ENCODE assay signal across 7 cellular contexts in genomic region chr21:37564924-37565529, GRCh38.
DNase-seq lines count a peak whose midpoint lies in the region; ATAC-seq and TF ChIP-seq lines count a peak whose summit lies in the region.

No MANE protein-coding gene starts in this region.

- H3K27ac ChIP-seq in PC-9 = peak overlapping the region; percentile 99
- peak overlapping the region; percentile 95 to 97 for H3K27ac ChIP-seq in esophagus (ENCODE audit: low read depth in 2 of 2, low read length in 1 of 2)
- H3K27ac ChIP-seq in gastrocnemius medialis = peak overlapping the region; percentile 94 to 98 (median 98)

- H2AFZ ChIP-seq in PC-9 = peak overlapping the region; percentile 97

- H3K79me2 ChIP-seq in PC-9 (ENCODE audit: low read depth) = peaks cover 6% of the 10 kb centered on the region; the same call in 1 of the 2 replicates

- H3K4me2 ChIP-seq in PC-9 = peak overlapping the region; percentile 95

- TF ChIP-seq POLR2A in gastrocnemius medialis (IDR thresholded peaks at IDR 0.05) = no peak

- TSS peak; percentile 75 for BruUV-seq in PC-9 (replicated peaks; lab: Mats Ljungman, UMichigan)

- WGBS in esophagus, 2 donors = 80 to 81% methylated on average over 12 of the region's 12 CpGs

- ATAC-seq in gastrocnemius medialis (peak; percentile 6 to 27), HG03095 (IDR thresholded peaks at IDR 0.05; ENCODE audit: unreplicated experiment) (no peak), HG02852 (IDR thresholded peaks at IDR 0.05; ENCODE audit: unreplicated experiment) (no peak), HG02623 (IDR thresholded peaks at IDR 0.05; ENCODE audit: unreplicated experiment) (no peak)

- POLR2A ChIA-PET in HEK293T (lab: Yijun Ruan, JAX) = interaction anchor here (1.1 to 2.7 kb wide), 5 partner anchors 10 to 90 kb away, joined by 3 to 30 read pairs (median 12); no protein-coding TSS in a partner anchor
- POLR2A ChIA-PET in PC-9 (lab: Charles Lee; ENCODE audit: unreplicated experiment) = interaction anchor here (0.5 to 0.6 kb wide), 3 partner anchors 90 to 1337 kb away, joined by 3 read pairs; no protein-coding TSS in a partner anchor

- H4K20me1 ChIP-seq in PC-9 (ENCODE audit: insufficient read depth) = no peaks in the 10 kb centered on the region

- H3K9me2 ChIP-seq in PC-9 (ENCODE audit: insufficient read depth) = no peaks in the 10 kb centered on the region

- H3K36me3 ChIP-seq in PC-9 (ENCODE audit: low read depth) (no peaks in the 10 kb centered on the region), esophagus (ENCODE audit: control insufficient read depth in 2 of 2, insufficient read depth in 2 of 2, low read length in 1 of 2) (no peaks in the 10 kb centered on the region), gastrocnemius medialis (no peaks in the 10 kb centered on the region)

- DNase-seq in HEK293T (ENCODE audit: extremely low spot score) = no peak
- no peak for DNase-seq in PC-9
- DNase-seq in gastrocnemius medialis = peak in 1 of 2 donors; percentile 50

- H3K9me3 ChIP-seq in PC-9 (ENCODE audit: insufficient read depth, low read depth) (no peaks in the 10 kb centered on the region), esophagus (ENCODE audit: control insufficient read depth in 2 of 2, insufficient read depth in 1 of 2, low read depth in 1 of 2, low read length in 1 of 2) (no peaks in the 10 kb centered on the region), gastrocnemius medialis (no peaks in the 10 kb centered on the region)

- peak overlapping the region; percentile 65; the same call in 1 of the 2 replicates for H3K4me3 ChIP-seq in PC-9
- no peak overlapping the region for H3K4me3 ChIP-seq in esophagus (ENCODE audit: low read depth in 1 of 2, low read length in 2 of 2)
- H3K4me3 ChIP-seq in gastrocnemius medialis = peak overlapping the region; percentile 80 to 93 (median 84)

- H3K27me3 ChIP-seq in PC-9 (ENCODE audit: insufficient read depth, low read depth) = no peaks in the 10 kb centered on the region
- no peaks in the 10 kb centered on the region for H3K27me3 ChIP-seq in esophagus (ENCODE audit: control insufficient read depth in 1 of 2, insufficient read depth in 2 of 2, low read length in 2 of 2)
- no peaks in the 10 kb centered on the region for H3K27me3 ChIP-seq in gastrocnemius medialis

- TF ChIP-seq CTCF in PC-9 (conservative IDR thresholded peaks at IDR 0.05) (no peak), gastrocnemius medialis (IDR thresholded peaks at IDR 0.05 in 4 of 5, conservative IDR thresholded peaks at IDR 0.05 in 1 of 5) (no peak)

- intact Hi-C loops in PC-9 (cut with micrococcal nuclease; ENCODE audit: unreplicated experiment) = loop anchor here (1.0 to 5.0 kb wide), 6 partner anchors 72 to 298 kb away; partner anchors contain the start of gene VPS26C
- intact Hi-C loops in gastrocnemius medialis (cut with DNase I; ENCODE audit: low total_unique reads) = loop anchor here (2.0 to 5.0 kb wide), 5 partner anchors 108 to 1337 kb away; partner anchors contain the start of gene DYRK1A

- in situ Hi-C loops in gastrocnemius medialis (cut with MboI; ENCODE audit: low sequenced_read_pairs in 4 of 4) = loop anchor here in 1 of 4 donors (25.0 kb wide), 1 partner anchor 303 kb away; the partner anchor contains the start of gene VPS26C

- H3F3A ChIP-seq in PC-9 (ENCODE audit: insufficient read depth, low read depth) = peaks cover 15% of the 10 kb centered on the region

- CTCF ChIA-PET in HEK293T (lab: Yijun Ruan, JAX) = no interaction called here
- CTCF ChIA-PET in PC-9 (lab: Charles Lee) = interaction anchor here (0.7 to 0.9 kb wide), 3 partner anchors 12 to 562 kb away, joined by 3 to 8 read pairs (median 7); no protein-coding TSS in a partner anchor

- H3K4me1 ChIP-seq in PC-9 (replicated peaks; ENCODE audit: insufficient read depth) = peaks cover 14% of the 10 kb centered on the region
- H3K4me1 ChIP-seq in esophagus (ENCODE audit: control insufficient read depth in 2 of 2, insufficient read depth in 2 of 2, low read length in 1 of 2) = peaks cover 2 to 12% of the 10 kb centered on the region in 2 donors
- peaks cover 43 to 44% of the 10 kb centered on the region in 2 donors for H3K4me1 ChIP-seq in gastrocnemius medialis

TF ChIP-seq in HEK293T, 16 proteins besides CTCF, POLR2A, EP300 and RAD21:
- TF ChIP-seq FOXA1 (IDR thresholded peaks at IDR 0.05) (0 out of 2 replicates have a peak, but pooled peaks have one; percentile 11), ZNF384 (IDR thresholded peaks at IDR 0.05) (no peak), L3MBTL2 (conservative IDR thresholded peaks at IDR 0.05) (peak; percentile 47; the same call in 1 of the 2 replicates)
TF ChIP-seq in HEK293T: peak in this region for 2.

Comparison
In these comparisons a context has a peak if more than half of its experiments do, and no peak if none do; other contexts are left out.
1. H3K4me3 ChIP-seq: peak in PC-9 (single experiment) and gastrocnemius medialis (4 of 4); none in esophagus (0 of 2).
2. ATAC-seq: peak in gastrocnemius medialis (2 of 2); none in HG03095 (single experiment), HG02852 (single experiment) and HG02623 (single experiment).
3. Peak in every context shown above with its lines, with median percentiles within 50 percentile points of each other: H3K27ac ChIP-seq.